Comparison of ENCODE assay signal across 8 cellular contexts in the genomic region with DNA sequence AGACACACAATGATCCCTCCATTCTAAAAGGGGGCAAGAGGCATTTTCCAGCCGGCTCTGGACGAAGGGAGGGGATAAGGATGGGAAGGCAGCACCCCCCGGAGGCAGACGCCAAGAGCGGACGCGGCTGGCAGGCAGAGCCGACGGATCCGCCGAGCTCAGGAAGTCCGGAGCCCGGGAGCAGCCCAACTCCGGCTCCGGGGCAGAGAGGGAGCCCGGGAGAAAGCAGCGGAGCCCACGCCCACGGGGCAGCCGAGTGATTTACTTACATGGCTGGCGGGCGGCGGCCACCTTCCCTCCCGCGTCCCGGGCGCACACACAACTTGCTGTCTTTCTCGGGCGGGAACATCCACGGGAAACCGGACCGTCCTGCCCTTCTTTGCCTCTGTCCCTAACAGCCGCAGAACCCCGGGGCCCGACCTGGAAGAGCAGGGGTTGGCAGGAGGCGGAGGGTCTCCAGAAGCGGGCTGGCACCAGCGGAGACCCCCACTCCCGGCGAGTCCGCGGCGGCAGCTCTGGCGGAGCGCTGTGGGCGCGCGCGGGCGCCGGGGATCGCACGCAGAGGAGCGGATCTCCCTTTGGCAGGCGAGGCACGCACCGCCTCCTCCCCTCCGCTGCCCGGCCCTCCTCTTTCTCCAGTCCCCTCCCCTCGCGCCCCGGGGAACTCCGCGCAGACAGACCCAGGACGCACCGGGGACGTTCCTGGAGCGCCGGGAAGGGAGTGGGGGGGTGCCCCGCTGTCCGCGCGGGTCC. TPM values are rescaled to one million over a fixed set of nuclear protein-coding genes. Genes with fewer than 3 reads are reported as not detected.
DNase-seq lines count a peak whose midpoint lies in the region; ATAC-seq, FAIRE-seq and TF ChIP-seq lines count a peak whose summit lies in the region.

A gene (minus strand): TSS at position 580 of the 753 bp plus-strand sequence.

- WGBS in prostate gland: 2% methylated on average over 68 of the region's 73 CpGs
- WGBS in aorta, 2 donors: 0% methylated on average over 44 to 73 of the region's 73 CpGs

- intact Hi-C loops in ascending aorta (cut with DNase I) (loop anchor here (1.0 to 5.0 kb wide), 3 partner anchors 75 to 330 kb away; no protein-coding TSS in a partner anchor), prostate gland (cut with DNase I) (loop anchor here (5.0 kb wide), 2 partner anchors 70 to 185 kb away; no protein-coding TSS in a partner anchor), aorta (cut with DNase I) (loop anchor here (2.0 to 5.0 kb wide), 4 partner anchors 75 to 330 kb away; no protein-coding TSS in a partner anchor)

- no peak for FAIRE-seq in H54 (lab: Jason Lieb, UNC)

- TF ChIP-seq CTCF in ascending aorta (IDR thresholded peaks at IDR 0.05) (peak in 2 of 3 experiments; percentile 25 to 29), right atrium auricular region (IDR thresholded peaks at IDR 0.05) (peak; percentile 24 to 64), prostate gland (IDR thresholded peaks at IDR 0.05) (peak in 1 of 4 experiments; percentile 17)

- H3K4me1 ChIP-seq in ES-I3 (ENCODE audit: insufficient read depth, low read length) (peaks cover 4% of the 10 kb centered on the region; the same call in 1 of the 2 replicates), ascending aorta (peaks cover 3 to 9% of the 10 kb centered on the region in 2 donors), right atrium auricular region (peaks cover 0 to 34% of the 10 kb centered on the region in 2 donors), prostate gland (replicated peaks) (no peaks in the 10 kb centered on the region), aorta (ENCODE audit: control insufficient read depth in 1 of 2, insufficient read depth in 2 of 2, low read length in 2 of 2) (no peaks in the 10 kb centered on the region)

- peak within 1 kb of the TSS; percentile 67; the same call in 1 of the 2 replicates for H3K9ac ChIP-seq in ES-I3 (ENCODE audit: low read depth, low read length)

- H3K27me3 ChIP-seq in ascending aorta (no peaks in the 10 kb centered on the region), right atrium auricular region (no peaks in the 10 kb centered on the region), prostate gland (replicated peaks; ENCODE audit: insufficient read depth) (no peaks in the 10 kb centered on the region), aorta (ENCODE audit: control insufficient read depth in 1 of 2, insufficient read depth in 2 of 2, low read length in 1 of 2) (no peaks in the 10 kb centered on the region)

- H3K27ac ChIP-seq in ascending aorta: peak within 1 kb of the TSS; percentile 83 to 85
- peak within 1 kb of the TSS; percentile 94 to 95 for H3K27ac ChIP-seq in right atrium auricular region
- peak within 1 kb of the TSS; percentile 79 to 85 for H3K27ac ChIP-seq in prostate gland
- peak within 1 kb of the TSS; percentile 39 to 76 for H3K27ac ChIP-seq in aorta (ENCODE audit: low read depth in 1 of 2, low read length in 2 of 2)

- no peaks in the 10 kb centered on the region for H3K9me3 ChIP-seq in ES-I3 (ENCODE audit: control insufficient read depth, insufficient read depth, low read length)
- H3K9me3 ChIP-seq in ascending aorta: no peaks in the 10 kb centered on the region
- H3K9me3 ChIP-seq in right atrium auricular region: no peaks in the 10 kb centered on the region
- no peaks in the 10 kb centered on the region for H3K9me3 ChIP-seq in prostate gland
- H3K9me3 ChIP-seq in aorta (ENCODE audit: control insufficient read depth, low read length): no peaks in the 10 kb centered on the region

- peak; percentile 69 for DNase-seq in H54 (ENCODE audit: insufficient read length, low spot score)
- peak; percentile 77 for DNase-seq in M059J (ENCODE audit: low read depth)
- DNase-seq in SW 1271 (lab: John Stamatoyannopoulos, UW): peak; percentile 56 to 66
- DNase-seq in ascending aorta (ENCODE audit: low spot score in 2 of 2): peak; percentile 35 to 90
- peak; percentile 83 for DNase-seq in right atrium auricular region (ENCODE audit: low spot score)
- peak; percentile 79 for DNase-seq in prostate gland (ENCODE audit: low spot score)
- peak; percentile 92 to 95 for DNase-seq in aorta

- TF ChIP-seq POLR2A in H54 (IDR thresholded peaks at IDR 0.05; ENCODE audit: low read depth, low read length): peak; percentile 77; the same call in 1 of the 2 replicates
- peak; percentile 70 for TF ChIP-seq POLR2A in prostate gland (IDR thresholded peaks at IDR 0.05)

- H3K36me3 ChIP-seq in ES-I3 (ENCODE audit: insufficient read depth, low read length) (no peaks in the 10 kb centered on the region), ascending aorta (no peaks in the 10 kb centered on the region), right atrium auricular region (no peaks in the 10 kb centered on the region), prostate gland (no peaks in the 10 kb centered on the region), aorta (ENCODE audit: control insufficient read depth in 1 of 2, insufficient read depth in 2 of 2, low read length in 1 of 2) (no peaks in the 10 kb centered on the region)

- ATAC-seq in aorta (ENCODE audit: low FRiP score): peak; percentile 96

- H3K4me3 ChIP-seq in ascending aorta (peak within 1 kb of the TSS; percentile 82 to 92), right atrium auricular region (peak within 1 kb of the TSS; percentile 84 to 97), prostate gland (peak within 1 kb of the TSS; percentile 65 to 69), aorta (ENCODE audit: low read length in 2 of 2) (peak within 1 kb of the TSS; percentile 85 to 90)

RNA-seq across cellular contexts. Expression of the gene that starts here (rescaled TPM):
- 24.9 and 39.0 TPM in 2 replicates for total RNA-seq in M059J (2014; rRNA removed; shearing (Covaris generic))
- total RNA-seq in ascending aorta: 69.4 TPM
- total RNA-seq in right atrium auricular region: 10 to 100 TPM; 39.0 to 57.2 TPM
- 10 to 100 TPM in 1 of 2 donors, 1 to 10 TPM in 1; 7.5 to 40.0 TPM for total RNA-seq in prostate gland
- total RNA-seq in aorta: 100 to 1,000 TPM; 211 to 214 TPM
- 100 to 1,000 TPM in 1 of 2 donors, 10 to 100 TPM in 1; 58.1 to 127 TPM for polyA plus RNA-seq in aorta

Comparison
In these comparisons a context has a peak if more than half of its experiments do, and no peak if none do; other contexts are left out.
1. Peak in every context shown above with its lines: DNase-seq, ATAC-seq, H3K4me3 ChIP-seq and H3K27ac ChIP-seq.